ENCODE assay signal across 26 cellular contexts in genomic region chr12:3309805-3310204, GRCh38.
"Had no signal": no experiment of that assay in that cellular context is flagged by ENCODE, and none has a peak within 500 bp of the region (broad histone marks: within the 10 kb centered on the region; RNA-seq: fewer than 3 reads in every experiment).

No MANE protein-coding gene starts in this region.

- H3K9me3 ChIP-seq: adrenal gland, ascending aorta, breast epithelium, esophagus squamous epithelium, gastroesophageal sphincter had no signal

- ATAC-seq: activated CD4-positive, alpha-beta T cell treated with anti-CD3 and anti-CD28 coated beads for 36 hours; activated CD8-positive, alpha-beta memory T cell treated with anti-CD3 and anti-CD28 coated beads, Interleukin-2, amount 10 ng/mL, durations not matched to agents 7 days and 5 days; activated CD8-positive, alpha-beta T cell treated with anti-CD3 and anti-CD28 coated beads, Interleukin-2, amount 10 ng/mL, durations not matched to agents 7 days and 5 days; activated naive CD8-positive, alpha-beta T cell treated with anti-CD3 and anti-CD28 coated beads, Interleukin-2, amount 50 U/mL, for 24 hours; gastroesophageal sphincter had no signal

- H3K4me1 ChIP-seq: adrenal gland, ascending aorta had no signal

- H3K27ac ChIP-seq: adrenal gland, ascending aorta, cardiac muscle cell, epithelial cell of prostate, esophagus squamous epithelium, gastroesophageal sphincter had no signal

- H3K27me3 ChIP-seq: adrenal gland, ascending aorta, breast epithelium had no signal

- H3K4me3 ChIP-seq: adrenal gland, ascending aorta, breast epithelium, cardiac muscle cell, esophagus squamous epithelium, gastroesophageal sphincter had no signal

- H3K36me3 ChIP-seq: adrenal gland, ascending aorta, breast epithelium, cardiac muscle cell, esophagus squamous epithelium, gastroesophageal sphincter had no signal

- DNase-seq: activated CD4-positive, alpha-beta memory T cell treated with anti-CD3 and anti-CD28 coated beads for 36 hours; activated CD4-positive, alpha-beta T cell treated with anti-CD3 and anti-CD28 coated beads for 36 hours; activated CD4-positive, alpha-beta T cell treated with anti-CD3 and anti-CD28 coated beads, Interleukin-2, amount 10 ng/mL, durations not matched to agents 24 days and 14 days; activated CD4-positive, CD25-positive, alpha-beta regulatory T cell; activated CD4-positive, CD25-positive, alpha-beta regulatory T cell treated with anti-CD3 and anti-CD28 coated beads, Interleukin-2, amount 50 U/mL, for 72 hours; activated CD8-positive, alpha-beta memory T cell treated with anti-CD3 and anti-CD28 coated beads, Interleukin-2, amount 10 ng/mL, durations not matched to agents 7 days and 5 days; activated CD8-positive, alpha-beta memory T cell treated with anti-CD3 and anti-CD28 coated beads, Interleukin-2, amount 50 U/mL, for 4 hours; activated CD8-positive, alpha-beta T cell treated with anti-CD3 and anti-CD28 coated beads, Interleukin-2, amount 10 ng/mL, durations not matched to agents 7 days and 5 days; activated effector memory CD4-positive, alpha-beta T cell treated with anti-CD3 and anti-CD28 coated beads, Interleukin-2, amount 50 U/mL, for 16 hours; activated naive CD4-positive, alpha-beta T cell treated with anti-CD3 and anti-CD28 coated beads for 36 hours; activated naive CD8-positive, alpha-beta T cell treated with anti-CD3 and anti-CD28 coated beads for 36 hours; activated naive CD8-positive, alpha-beta T cell treated with anti-CD3 and anti-CD28 coated beads, Interleukin-2, amount 50 U/mL, for 24 hours; activated T-cell treated with anti-CD3 and anti-CD28 coated beads, Interleukin-2, amount 50 U/mL, for 1 hour; activated T-cell treated with anti-CD3 and anti-CD28 coated beads, Interleukin-2, amount 50 U/mL, for 48 hours; adrenal gland; amygdala; central memory CD4-positive, alpha-beta T cell; effector CD8-positive, alpha-beta T cell; esophagus squamous epithelium; foreskin melanocyte; T-helper 2 cell had no signal
